25 cellular contexts compared by ENCODE assay signal in genomic region chr14:77369280-77369679, GRCh38. TPM values are rescaled to one million over a fixed set of nuclear protein-coding genes. Genes with fewer than 3 reads are reported as not detected.
A peak's percentile ranks its signal among the peaks of the same experiment; 100 is the strongest.
DNase-seq lines count a peak whose midpoint lies in the region; ATAC-seq and TF ChIP-seq lines count a peak whose summit lies in the region.
"Had no signal": no experiment of that assay in that cellular context is flagged by ENCODE, and none has a peak within 500 bp of the region (broad histone marks: within the 10 kb centered on the region; RNA-seq: fewer than 3 reads in every experiment).

No MANE protein-coding gene starts in this region.

- ATAC-seq in activated naive CD8-positive, alpha-beta T cell treated with anti-CD3 and anti-CD28 coated beads, Interleukin-2, amount 50 U/mL, for 24 hours = no peak
- ATAC-seq in gastroesophageal sphincter (no peak), HG02642 (IDR thresholded peaks at IDR 0.05; ENCODE audit: poor library complexity, unreplicated experiment) (no peak)
- ATAC-seq: heart right ventricle, left lung, Right ventricle myocardium inferior had no signal

- H3K4me1 Mint-ChIP-seq in activated naive CD8-positive, alpha-beta T cell treated with anti-CD3 and anti-CD28 coated beads, Interleukin-2, amount 50 U/mL, for 24 hours = peaks cover 42% of the 10 kb centered on the region

- H3K9me3 Mint-ChIP-seq in activated naive CD8-positive, alpha-beta T cell treated with anti-CD3 and anti-CD28 coated beads, Interleukin-2, amount 50 U/mL, for 24 hours = no peaks in the 10 kb centered on the region
- H3K9me3 Mint-ChIP-seq: nephron had no signal

- peaks cover 0 to 4% (median 0%) of the 10 kb centered on the region in 3 donors for H3K4me1 ChIP-seq in gastroesophageal sphincter
- H3K4me1 ChIP-seq: colonic mucosa, tibial artery had no signal

- H3K4me3 ChIP-seq in gastroesophageal sphincter = no peak overlapping the region
- H3K4me3 ChIP-seq: colonic mucosa, heart right ventricle, left lung, tibial artery had no signal

- no peak for TF ChIP-seq POLR2A in gastroesophageal sphincter (IDR thresholded peaks at IDR 0.05)

- no peaks in the 10 kb centered on the region for H3K36me3 ChIP-seq in gastroesophageal sphincter
- H3K36me3 ChIP-seq: colonic mucosa, left lung, tibial artery had no signal

- TF ChIP-seq EP300 in gastroesophageal sphincter (IDR thresholded peaks at IDR 0.05) = no peak

- WGBS in gastroesophageal sphincter (ENCODE audit: low coverage in 1 of 2), 2 donors = 60 to 70% methylated on average over 1 of the region's 1 CpG

- H3K9me3 ChIP-seq in gastroesophageal sphincter = no peaks in the 10 kb centered on the region
- H3K9me3 ChIP-seq: colonic mucosa, heart right ventricle, left lung, tibial artery had no signal

- H3K27me3 ChIP-seq in gastroesophageal sphincter = no peaks in the 10 kb centered on the region
- H3K27me3 ChIP-seq: colonic mucosa, heart right ventricle, left lung, tibial artery had no signal

- H3K36me3 Mint-ChIP-seq in activated naive CD8-positive, alpha-beta T cell treated with anti-CD3 and anti-CD28 coated beads, Interleukin-2, amount 50 U/mL, for 24 hours (ENCODE audit: low read depth) = peaks cover 17% of the 10 kb centered on the region

- H3K27ac Mint-ChIP-seq in activated naive CD8-positive, alpha-beta T cell treated with anti-CD3 and anti-CD28 coated beads, Interleukin-2, amount 50 U/mL, for 24 hours = peak overlapping the region; percentile 10
- H3K27ac Mint-ChIP-seq: activated naive CD8-positive, alpha-beta T cell had no signal

- DNase-seq in stimulated activated CD4-positive, alpha-beta T cell treated with anti-CD3 and anti-CD28 coated beads, Interleukin-4, amount 100 ng/mL, for 24 hours = peak; percentile 6
- no peak for DNase-seq in stimulated activated CD4-positive, alpha-beta T cell treated with anti-CD3 and anti-CD28 coated beads, Interleukin-15, amount 100 ng/mL, for 24 hours
- peak; percentile 60 for DNase-seq in MV-4-11 (lab: John Stamatoyannopoulos, UW)
- no peak for DNase-seq in activated naive CD8-positive, alpha-beta T cell treated with anti-CD3 and anti-CD28 coated beads, Interleukin-2, amount 50 U/mL, for 24 hours
- no peak for DNase-seq in ecto neural progenitor cell (ENCODE audit: low spot score)
- DNase-seq in HPDE6-E6E7 (ENCODE audit: extremely low spot score) = no peak
- DNase-seq: activated CD8-positive, alpha-beta memory T cell treated with anti-CD3 and anti-CD28 coated beads for 24 hours; activated T-cell treated with anti-CD3 and anti-CD28 coated beads, Interleukin-2, amount 50 U/mL, for 48 hours; colonic mucosa; DMS79 treated with DMSO at 0.1 percent for 48 hours; HCEC 1CT; heart right ventricle; left lung; NCI-H1417 treated with DMSO at 0.1 percent for 48 hours; NCI-H2171; NCI-H524 treated with DMSO at 0.1 percent for 48 hours; posterior cingulate gyrus; stimulated activated naive CD4-positive, alpha-beta T cell treated with Interleukin-2 at 50 U/mL for 16 hours; tibial artery had no signal

- TF ChIP-seq CTCF in gastroesophageal sphincter (IDR thresholded peaks at IDR 0.05) = no peak

- no peaks in the 10 kb centered on the region for H3K27me3 Mint-ChIP-seq in activated naive CD8-positive, alpha-beta T cell treated with anti-CD3 and anti-CD28 coated beads, Interleukin-2, amount 50 U/mL, for 24 hours
- H3K27me3 Mint-ChIP-seq: activated naive CD8-positive, alpha-beta T cell had no signal

- H3K27ac ChIP-seq in gastroesophageal sphincter = no peak overlapping the region
- H3K27ac ChIP-seq: colonic mucosa, heart right ventricle, left lung, tibial artery had no signal

- H3K4me3 Mint-ChIP-seq in activated naive CD8-positive, alpha-beta T cell treated with anti-CD3 and anti-CD28 coated beads, Interleukin-2, amount 50 U/mL, for 24 hours = no peak overlapping the region
- H3K4me3 Mint-ChIP-seq: activated naive CD8-positive, alpha-beta T cell; nephron had no signal

RNA-seq across cellular contexts. Expression of gene TMED8, which starts 7.6 kb away (rescaled TPM):
- 10 to 100 TPM; 16.6 to 21.4 (median 20.7) TPM for total RNA-seq in gastroesophageal sphincter

RNA-seq across cellular contexts. Expression of gene SAMD15, which starts 7.9 kb away (rescaled TPM):
- 1 to 10 TPM in 2 of 4 donors, under 1 TPM in 1, not detected in 1; 0.20 to 1.5 (median 1.4) TPM for total RNA-seq in gastroesophageal sphincter

RNA-seq across cellular contexts. Expression of gene GSTZ1, which starts 48.4 kb away (rescaled TPM):
- 10 to 100 TPM in 2 of 4 donors, 1 to 10 TPM in 2; 6.3 to 15.4 (median 12.5) TPM for total RNA-seq in gastroesophageal sphincter

RNA-seq across cellular contexts. Expression of gene POMT2, which starts 48.6 kb away (rescaled TPM):
- 10 to 100 TPM in 3 of 4 donors, 1 to 10 TPM in 1; 8.1 to 20.9 (median 14.4) TPM for total RNA-seq in gastroesophageal sphincter

RNA-seq across cellular contexts. Expression of gene NOXRED1, which starts 54.0 kb away (rescaled TPM):
- total RNA-seq in gastroesophageal sphincter = not detected
- total RNA-seq: M059J had no signal

Comparison
In these comparisons a context has a peak if more than half of its experiments do, and no peak if none do; other contexts are left out.
1. DNase-seq: peak in stimulated activated CD4-positive, alpha-beta T cell treated with anti-CD3 and anti-CD28 coated beads, Interleukin-4, amount 100 ng/mL, for 24 hours (single experiment) and MV-4-11 (single experiment); none in stimulated activated CD4-positive, alpha-beta T cell treated with anti-CD3 and anti-CD28 coated beads, Interleukin-15, amount 100 ng/mL, for 24 hours (single experiment), activated naive CD8-positive, alpha-beta T cell treated with anti-CD3 and anti-CD28 coated beads, Interleukin-2, amount 50 U/mL, for 24 hours (single experiment), ecto neural progenitor cell (single experiment) and HPDE6-E6E7 (single experiment).